In genomic region chr17:13665872-13666635, GRCh38 we compare ENCODE assay signal across 21 cellular contexts.
DNase-seq lines count a peak whose midpoint lies in the region; ATAC-seq, FAIRE-seq and TF ChIP-seq lines count a peak whose summit lies in the region.
"Had no signal": no experiment of that assay in that cellular context is flagged by ENCODE, and none has a peak within 500 bp of the region (broad histone marks: within the 10 kb centered on the region; RNA-seq: fewer than 3 reads in every experiment).

No MANE protein-coding gene starts in this region.

- no peaks in the 10 kb centered on the region for H3K79me1 ChIP-seq in IMR-90 (ENCODE audit: low read depth in 1 of 2, low read length in 2 of 2)

- H3K4ac ChIP-seq in IMR-90 (ENCODE audit: low read depth, low read length), result no peak overlapping the region

- no peak overlapping the region for H3K18ac ChIP-seq in IMR-90 (ENCODE audit: low read depth, low read length)

- no peak overlapping the region for H4K5ac ChIP-seq in IMR-90 (ENCODE audit: low read depth, low read length)

- H3K4me1 Mint-ChIP-seq in chondrocyte (ENCODE audit: low read depth), result no peaks in the 10 kb centered on the region
- no peaks in the 10 kb centered on the region for H3K4me1 Mint-ChIP-seq in Caco-2 (ENCODE audit: low read depth, unreplicated experiment)
- H3K4me1 Mint-ChIP-seq: B cell had no signal

- H3K36me3 ChIP-seq in IMR-90 (ENCODE audit: control insufficient read depth, insufficient read depth, low read length) (no peaks in the 10 kb centered on the region), Caco-2 (ENCODE audit: control insufficient read depth, insufficient read depth, low read length) (no peaks in the 10 kb centered on the region)
- H3K36me3 ChIP-seq: BLaER1 treated with 17β-estradiol and CSF1 and Interleukin-3, amounts not matched to agents 10 nM and 100 nM had no signal

- H3K23ac ChIP-seq in IMR-90 (ENCODE audit: low read depth, low read length), result no peak overlapping the region

- TF ChIP-seq POLR2A in A549 (IDR thresholded peaks at IDR 0.05; ENCODE audit: low read length), result no peak
- TF ChIP-seq POLR2A in IMR-90 (IDR thresholded peaks at IDR 0.05; ENCODE audit: low read depth, low read length), result no peak

- H3K14ac ChIP-seq in IMR-90 (replicated peaks; ENCODE audit: low read depth, low read length), result no peak overlapping the region

- no peak overlapping the region for H2BK120ac ChIP-seq in IMR-90 (ENCODE audit: low read depth, low read length)

- no peaks in the 10 kb centered on the region for H3K9me1 ChIP-seq in IMR-90 (ENCODE audit: insufficient read depth, low read length)

- H3K27me3 ChIP-seq in IMR-90 (ENCODE audit: control insufficient read depth, insufficient read depth, low read length) (no peaks in the 10 kb centered on the region), Caco-2 (replicated peaks; ENCODE audit: control insufficient read depth, insufficient read depth, low read length) (no peaks in the 10 kb centered on the region)
- H3K27me3 ChIP-seq: BLaER1 treated with 17β-estradiol and CSF1 and Interleukin-3, amounts not matched to agents 10 nM and 100 nM had no signal

- dilution Hi-C loops in IMR-90 (cut with HindIII; ENCODE audit: low sequenced_read_pairs, unreplicated experiment), result no loop called here

- CTCF ChIA-PET in A549 (lab: Yijun Ruan, JAX) (interaction anchor here (0.6 to 1.6 kb wide), 2 partner anchors 10 to 72 kb away, joined by 3 to 4 read pairs; no protein-coding TSS in a partner anchor), IMR-90 (lab: Yijun Ruan, JAX) (interaction anchor here (0.6 kb wide), 1 partner anchor 10 kb away, joined by 3 read pairs; no protein-coding TSS in a partner anchor), Caco-2 (lab: Charles Lee) (no interaction called here)

- FAIRE-seq in A549 (lab: Jason Lieb, UNC), result no peak
- FAIRE-seq: A204.1, G401.6, GM12891, GM18507, GM19239 had no signal

- no peak for TF ChIP-seq CTCF in A549 (IDR thresholded peaks at IDR 0.05)
- TF ChIP-seq CTCF in IMR-90 (conservative IDR thresholded peaks at IDR 0.05; ENCODE audit: low read depth, low read length), result no peak
- TF ChIP-seq CTCF in chondrocyte (IDR thresholded peaks at IDR 0.05), result no peak
- no peak for TF ChIP-seq CTCF in Caco-2 (IDR thresholded peaks at IDR 0.05; ENCODE audit: insufficient read depth in 1 of 2, low read depth in 1 of 2, low read length in 1 of 2, severe bottlenecking in 1 of 2, unreplicated experiment in 1 of 2)

- H3K9me3 ChIP-seq in A549 (peaks cover 32% of the 10 kb centered on the region), IMR-90 (ENCODE audit: control insufficient read depth, insufficient read depth, low read length) (peaks cover 6% of the 10 kb centered on the region), Caco-2 (no peaks in the 10 kb centered on the region)

- TF ChIP-seq RAD21 in A549 (conservative IDR thresholded peaks at IDR 0.05 in 1 of 2, IDR thresholded peaks at IDR 0.05 in 1 of 2), result no peak
- no peak for TF ChIP-seq RAD21 in IMR-90 (IDR thresholded peaks at IDR 0.05; ENCODE audit: low read length)

- POLR2A ChIA-PET in A549 (lab: Yijun Ruan, JAX) (no interaction called here), IMR-90 (lab: Charles Lee; ENCODE audit: unreplicated experiment) (no interaction called here), Caco-2 (lab: Charles Lee) (no interaction called here)

- ATAC-seq in A549, result no peak
- no peak for ATAC-seq in IMR-90 (ENCODE audit: low read depth)
- no peak for ATAC-seq in GM18868 (IDR thresholded peaks at IDR 0.05; ENCODE audit: unreplicated experiment)
- no peak for ATAC-seq in GM21381 (IDR thresholded peaks at IDR 0.05; ENCODE audit: unreplicated experiment)
- ATAC-seq: CD8-positive, alpha-beta T cell had no signal

- DNase-seq in A549 (ENCODE audit: low read depth in 1 of 2, low spot score in 1 of 2) (no peak), IMR-90 (no peak), chondrocyte (ENCODE audit: low spot score) (peak; percentile 80), Caco-2 (no peak)
- DNase-seq: 8988T; AML-193; CD4-positive, alpha-beta T cell; CD8-positive, alpha-beta T cell; DMS 273 treated with DMSO at 0.1 percent for 48 hours; DMS79 treated with DMSO at 0.1 percent for 48 hours; GF-D8 had no signal

- no peak overlapping the region for H3K27ac ChIP-seq in A549
- H3K27ac ChIP-seq in IMR-90 (ENCODE audit: insufficient read depth, low read length), result no peak overlapping the region
- H3K27ac ChIP-seq: BLaER1 treated with 17β-estradiol and CSF1 and Interleukin-3, amounts not matched to agents 10 nM and 100 nM; C4-2B had no signal

- H4K20me1 ChIP-seq in IMR-90 (ENCODE audit: insufficient read depth, low read length), result no peaks in the 10 kb centered on the region
- H4K20me1 ChIP-seq: BLaER1 treated with 17β-estradiol and CSF1 and Interleukin-3, amounts not matched to agents 10 nM and 100 nM had no signal

- H3K27me3 Mint-ChIP-seq in chondrocyte (ENCODE audit: low read depth) (no peaks in the 10 kb centered on the region), Caco-2 (ENCODE audit: insufficient read depth, unreplicated experiment) (no peaks in the 10 kb centered on the region)

- H2BK20ac ChIP-seq in IMR-90 (ENCODE audit: low read depth, low read length), result no peak overlapping the region

- H3K4me1 ChIP-seq in A549, result no peaks in the 10 kb centered on the region
- no peaks in the 10 kb centered on the region for H3K4me1 ChIP-seq in IMR-90 (ENCODE audit: control insufficient read depth, insufficient read depth, low read length)
- H3K4me1 ChIP-seq in Caco-2, result no peaks in the 10 kb centered on the region
- H3K4me1 ChIP-seq: BLaER1 treated with 17β-estradiol and CSF1 and Interleukin-3, amounts not matched to agents 10 nM and 100 nM had no signal

- BruUV-seq in IMR-90 (replicated peaks; lab: Mats Ljungman, UMichigan) (no TSS peak), Caco-2 (replicated peaks; lab: Mats Ljungman, UMichigan) (no TSS peak)

- H3K36me3 Mint-ChIP-seq in chondrocyte (ENCODE audit: low read depth) (peaks cover 10% of the 10 kb centered on the region), Caco-2 (ENCODE audit: insufficient read depth, unreplicated experiment) (no peaks in the 10 kb centered on the region)
- H3K36me3 Mint-ChIP-seq: CD8-positive, alpha-beta T cell had no signal

- H3K9ac ChIP-seq in IMR-90 (ENCODE audit: low read depth, low read length), result no peak overlapping the region
- H3K9ac ChIP-seq: BLaER1 treated with 17β-estradiol and CSF1 and Interleukin-3, amounts not matched to agents 10 nM and 100 nM had no signal

- H3K9me3 Mint-ChIP-seq in chondrocyte (ENCODE audit: low read depth) (peaks cover 24% of the 10 kb centered on the region), Caco-2 (ENCODE audit: unreplicated experiment) (no peaks in the 10 kb centered on the region)

- H3K4me3 ChIP-seq in A549, result no peak overlapping the region
- no peak overlapping the region for H3K4me3 ChIP-seq in IMR-90 (ENCODE audit: insufficient read depth, low read depth, low read length)
- H3K4me3 ChIP-seq in Caco-2 (ENCODE audit: low read depth, low read length), result no peak overlapping the region
- H3K4me3 ChIP-seq: BLaER1 treated with 17β-estradiol and CSF1 and Interleukin-3, amounts not matched to agents 10 nM and 100 nM had no signal

- H4K91ac ChIP-seq in IMR-90 (ENCODE audit: insufficient read depth, low read depth, low read length), result no peak overlapping the region

- H3K27ac Mint-ChIP-seq in chondrocyte (ENCODE audit: unreplicated experiment) (no peak overlapping the region), Caco-2 (ENCODE audit: unreplicated experiment) (no peak overlapping the region)
- H3K27ac Mint-ChIP-seq: B cell; CD4-positive, alpha-beta T cell; CD8-positive, alpha-beta T cell had no signal

- no peak for TF ChIP-seq EP300 in A549 (IDR thresholded peaks at IDR 0.05)

- intact Hi-C loops in IMR-90 (cut with micrococcal nuclease), result no loop called here
- intact Hi-C loops in Caco-2 (cut with micrococcal nuclease; ENCODE audit: unreplicated experiment), result no loop called here

- WGBS in A549 (ENCODE audit: missing lambda C conversion rate), result 30% methylated on average over 21 of the region's 21 CpGs
- no CpG with 5 or more reads among the region's 21 CpGs for WGBS in IMR-90 (ENCODE audit: extremely low coverage in 2 of 2, insufficient read length in 1 of 2), 2 experiments

- H2BK5ac ChIP-seq in IMR-90 (ENCODE audit: low read depth, low read length, poor library complexity, severe bottlenecking), result no peak overlapping the region

- H3K4me3 Mint-ChIP-seq in chondrocyte (ENCODE audit: unreplicated experiment) (no peak overlapping the region), Caco-2 (ENCODE audit: unreplicated experiment) (no peak overlapping the region)
- H3K4me3 Mint-ChIP-seq: B cell; CD4-positive, alpha-beta T cell; CD8-positive, alpha-beta T cell had no signal

- no peak overlapping the region for H2BK15ac ChIP-seq in IMR-90 (ENCODE audit: low read depth, low read length)

- in situ Hi-C loops in IMR-90 (cut with MboI; ENCODE audit: low sequenced_read_pairs), result no loop called here

- no peak overlapping the region for H2AK5ac ChIP-seq in IMR-90 (ENCODE audit: low read depth, low read length)

- no peak overlapping the region for H2AK9ac ChIP-seq in IMR-90 (replicated peaks; ENCODE audit: low read depth, low read length, poor library complexity)

- no peak overlapping the region for H4K8ac ChIP-seq in IMR-90 (ENCODE audit: low read depth in 2 of 2, low read length in 2 of 2)

- H3K4me2 ChIP-seq in A549 (no peak overlapping the region), IMR-90 (ENCODE audit: low read depth, low read length) (no peak overlapping the region)
- H3K4me2 ChIP-seq: BLaER1 treated with 17β-estradiol and CSF1 and Interleukin-3, amounts not matched to agents 10 nM and 100 nM had no signal

- no peak overlapping the region for H3K56ac ChIP-seq in IMR-90 (ENCODE audit: extremely low read depth, insufficient read depth, low read length)

- no peak overlapping the region for H2AFZ ChIP-seq in IMR-90 (replicated peaks; ENCODE audit: low read length, poor library complexity)

TF ChIP-seq in A549, 52 proteins besides CTCF, POLR2A, EP300 and RAD21:
- TF ChIP-seq PHF8 (IDR thresholded peaks at IDR 0.05; ENCODE audit: borderline replicate concordance, low read depth), result no peak
- TF ChIP-seq MAFK (IDR thresholded peaks at IDR 0.05; ENCODE audit: partially characterized antibody), result peak; percentile 68

TF ChIP-seq in IMR-90, 13 proteins besides CTCF, POLR2A, EP300 and RAD21:
- no peak for TF ChIP-seq RCOR1 (IDR thresholded peaks at IDR 0.05; ENCODE audit: insufficient replicate concordance, low read length)
- peak; percentile 76 for TF ChIP-seq MAFK (IDR thresholded peaks at IDR 0.05; ENCODE audit: low read depth, low read length)
TF ChIP-seq in IMR-90: peak in this region for 1.
